In genomic region chr18:2994603-2995432, GRCh38 we compare ENCODE assay signal across 9 cellular contexts. TPM values are rescaled to one million over a fixed set of nuclear protein-coding genes. Genes with fewer than 3 reads are reported as not detected.
A peak's percentile ranks its signal among the peaks of the same experiment; 100 is the strongest.
DNase-seq lines count a peak whose midpoint lies in the region; ATAC-seq, FAIRE-seq and TF ChIP-seq lines count a peak whose summit lies in the region.
"Had no signal": no experiment of that assay in that cellular context is flagged by ENCODE, and none has a peak within 500 bp of the region (broad histone marks: within the 10 kb centered on the region; RNA-seq: fewer than 3 reads in every experiment).

No MANE protein-coding gene starts in this region.

- H3K36me3 ChIP-seq in esophagus squamous epithelium (no peaks in the 10 kb centered on the region), small intestine (ENCODE audit: control insufficient read depth in 2 of 2, insufficient read depth in 2 of 2, low read length in 2 of 2) (no peaks in the 10 kb centered on the region)

- TF ChIP-seq CTCF in A549 (IDR thresholded peaks at IDR 0.05) = 0 out of 3 replicates have a peak, but pooled peaks have one; percentile 7
- peak in 4 of 6 experiments; percentile 19 to 52 (median 28) for TF ChIP-seq CTCF in esophagus squamous epithelium (IDR thresholded peaks at IDR 0.05)
- no peak for TF ChIP-seq CTCF in RWPE1 (conservative IDR thresholded peaks at IDR 0.05; ENCODE audit: low read depth)

- H3K4me3 ChIP-seq in A549 (no peak overlapping the region), esophagus squamous epithelium (no peak overlapping the region), small intestine (ENCODE audit: low read depth in 1 of 2, low read length in 2 of 2) (no peak overlapping the region)

- intact Hi-C loops in activated CD4-positive, alpha-beta T cell treated with anti-CD3 and anti-CD28 coated beads, Interleukin-2, amount 10 ng/mL, durations not matched to agents 24 days and 14 days (cut with micrococcal nuclease) = loop anchor here (1.0 to 2.0 kb wide), 6 partner anchors 18 to 252 kb away; partner anchors contain the start of genes LPIN2 and MYL12A
- intact Hi-C loops in esophagus squamous epithelium (cut with DNase I) = no loop called here

- H3K9me3 ChIP-seq in A549 (no peaks in the 10 kb centered on the region), esophagus squamous epithelium (no peaks in the 10 kb centered on the region), small intestine (ENCODE audit: control insufficient read depth, low read depth) (no peaks in the 10 kb centered on the region)

- no peak overlapping the region for H3K4me2 ChIP-seq in A549

- peaks cover 4% of the 10 kb centered on the region for H3K9me3 Mint-ChIP-seq in activated CD4-positive, alpha-beta T cell treated with anti-CD3 and anti-CD28 coated beads, Interleukin-2, amount 10 ng/mL, durations not matched to agents 24 days and 14 days

- FAIRE-seq in A549 (lab: Jason Lieb, UNC) (no peak), small intestine (lab: Jason Lieb, UNC) (no peak)
- FAIRE-seq: G401.6 had no signal

- peak; percentile 70 to 76; a peak in 5 of 6 replicates for ATAC-seq in A549
- peak; percentile 81 for ATAC-seq in GM19372 (IDR thresholded peaks at IDR 0.05; ENCODE audit: low read depth, unreplicated experiment)
- ATAC-seq in HG03460 (IDR thresholded peaks at IDR 0.05; ENCODE audit: unreplicated experiment) = peak; percentile 76

- H3K27me3 ChIP-seq in esophagus squamous epithelium (no peaks in the 10 kb centered on the region), small intestine (ENCODE audit: control insufficient read depth in 2 of 2, insufficient read depth in 2 of 2, low read length in 2 of 2) (no peaks in the 10 kb centered on the region)

- peaks cover 41% of the 10 kb centered on the region for H3K36me3 Mint-ChIP-seq in activated CD4-positive, alpha-beta T cell treated with anti-CD3 and anti-CD28 coated beads, Interleukin-2, amount 10 ng/mL, durations not matched to agents 24 days and 14 days (ENCODE audit: low read depth)

- no peak for TF ChIP-seq EP300 in A549 (IDR thresholded peaks at IDR 0.05)

- 83% methylated on average over 1 of the region's 6 CpGs for WGBS in A549 (ENCODE audit: missing lambda C conversion rate)
- WGBS in esophagus squamous epithelium, 2 donors = 53 to 71% methylated on average over 1 to 4 of the region's 6 CpGs
- WGBS in small intestine, 3 donors = 63 to 72% (median 64%) methylated on average over 6 of the region's 6 CpGs

- no peak for DNase-seq in A549 (ENCODE audit: low read depth in 1 of 2, low spot score in 1 of 2)
- DNase-seq in activated CD4-positive, alpha-beta T cell treated with anti-CD3 and anti-CD28 coated beads, Interleukin-2, amount 10 ng/mL, durations not matched to agents 24 days and 14 days = peak; percentile 92
- DNase-seq in esophagus squamous epithelium (lab: John Stamatoyannopoulos, UW) = peak; percentile 4
- DNase-seq in stimulated activated CD4-positive, alpha-beta T cell treated with anti-CD3 and anti-CD28 coated beads, TNF-alpha, amount 100 ng/mL, for 1 hour (ENCODE audit: low read depth in 3 of 3, low spot score in 1 of 3) = peak; percentile 31 to 60 (median 49)
- DNase-seq in RWPE1 (ENCODE audit: low spot score) = no peak
- no peak for DNase-seq in small intestine

- peak overlapping the region; percentile 75 for H3K4me3 Mint-ChIP-seq in activated CD4-positive, alpha-beta T cell treated with anti-CD3 and anti-CD28 coated beads, Interleukin-2, amount 10 ng/mL, durations not matched to agents 24 days and 14 days

- POLR2A ChIA-PET in A549 (lab: Yijun Ruan, JAX) (no interaction called here), RWPE1 (lab: Yijun Ruan, JAX; ENCODE audit: low non-redundant PET) (no interaction called here)

- peak overlapping the region in 1 of 2 experiments; percentile 30; a peak in 1 of 6 replicates for H3K27ac ChIP-seq in A549
- peak overlapping the region in 2 of 4 donors; percentile 13 to 41 for H3K27ac ChIP-seq in esophagus squamous epithelium
- no peak overlapping the region for H3K27ac ChIP-seq in RWPE1
- H3K27ac ChIP-seq in small intestine (ENCODE audit: low read depth in 1 of 2, low read length in 1 of 2) = peak overlapping the region in 1 of 2 donors; percentile 37

- peaks cover 19% of the 10 kb centered on the region; the same call in 2 of the 3 replicates for H3K4me1 ChIP-seq in A549
- peaks cover 13 to 38% (median 15%) of the 10 kb centered on the region in 3 donors for H3K4me1 ChIP-seq in esophagus squamous epithelium
- no peaks in the 10 kb centered on the region for H3K4me1 ChIP-seq in small intestine (ENCODE audit: control insufficient read depth in 2 of 2, insufficient read depth in 1 of 2, low read depth in 1 of 2, low read length in 1 of 2)

- no peaks in the 10 kb centered on the region for H3K27me3 Mint-ChIP-seq in activated CD4-positive, alpha-beta T cell treated with anti-CD3 and anti-CD28 coated beads, Interleukin-2, amount 10 ng/mL, durations not matched to agents 24 days and 14 days

- peak overlapping the region; percentile 93 for H3K27ac Mint-ChIP-seq in activated CD4-positive, alpha-beta T cell treated with anti-CD3 and anti-CD28 coated beads, Interleukin-2, amount 10 ng/mL, durations not matched to agents 24 days and 14 days

- TF ChIP-seq POLR2A in A549 (IDR thresholded peaks at IDR 0.05; ENCODE audit: low read length) (no peak), esophagus squamous epithelium (IDR thresholded peaks at IDR 0.05) (no peak)

- CTCF ChIA-PET in A549 (lab: Yijun Ruan, JAX) = interaction anchor here (0.7 to 1.6 kb wide), 6 partner anchors 8 to 135 kb away, joined by 3 to 7 read pairs (median 4); no protein-coding TSS in a partner anchor
- CTCF ChIA-PET in RWPE1 (lab: Yijun Ruan, JAX) = interaction anchor here (0.6 to 1.6 kb wide), 7 partner anchors 13 to 1506 kb away, joined by 3 to 6 read pairs (median 4); no protein-coding TSS in a partner anchor

- 0 out of 5 replicates have a peak, but pooled peaks of 1 of the 2 experiments have one; percentile 10 for TF ChIP-seq RAD21 in A549 (conservative IDR thresholded peaks at IDR 0.05 in 1 of 2, IDR thresholded peaks at IDR 0.05 in 1 of 2)

- H3K4me1 Mint-ChIP-seq in activated CD4-positive, alpha-beta T cell treated with anti-CD3 and anti-CD28 coated beads, Interleukin-2, amount 10 ng/mL, durations not matched to agents 24 days and 14 days = peaks cover 76% of the 10 kb centered on the region

TF ChIP-seq in A549, 52 proteins besides CTCF, POLR2A, EP300 and RAD21 (continues in another document):
- no peak for TF ChIP-seq ZC3H11A (IDR thresholded peaks at IDR 0.05)
- TF ChIP-seq NFE2L2 (conservative IDR thresholded peaks at IDR 0.05; ENCODE audit: low read length) = no peak
- no peak for TF ChIP-seq HOXA7 (CRISPR knock-in tag; IDR thresholded peaks at IDR 0.05)
- no peak for TF ChIP-seq SREBF2 (IDR thresholded peaks at IDR 0.05)
- no peak for TF ChIP-seq BHLHE40 (IDR thresholded peaks at IDR 0.05; ENCODE audit: low read depth, low read length)
- TF ChIP-seq TP53 (CRISPR knock-in tag; IDR thresholded peaks at IDR 0.05) = no peak
- no peak for TF ChIP-seq ZNF302 (CRISPR knock-in tag; IDR thresholded peaks at IDR 0.05)
- TF ChIP-seq KDM1A (IDR thresholded peaks at IDR 0.05; ENCODE audit: low read depth) = no peak
- no peak for TF ChIP-seq NPAS2 (CRISPR knock-in tag; IDR thresholded peaks at IDR 0.05; ENCODE audit: borderline replicate concordance)
- no peak for TF ChIP-seq E2F6 (IDR thresholded peaks at IDR 0.05; ENCODE audit: borderline replicate concordance, low read depth)
- no peak for TF ChIP-seq HMGXB4 (CRISPR knock-in tag; IDR thresholded peaks at IDR 0.05; ENCODE audit: borderline replicate concordance)
- no peak for TF ChIP-seq TFCP2L1 (CRISPR knock-in tag; IDR thresholded peaks at IDR 0.05)
- no peak for TF ChIP-seq ZFP36 (IDR thresholded peaks at IDR 0.05; ENCODE audit: borderline replicate concordance, partially characterized antibody)
- TF ChIP-seq HDAC2 (IDR thresholded peaks at IDR 0.05) = no peak
- TF ChIP-seq HEYL (CRISPR knock-in tag; IDR thresholded peaks at IDR 0.05) = no peak
- no peak for TF ChIP-seq HOXB13 (CRISPR knock-in tag; IDR thresholded peaks at IDR 0.05; ENCODE audit: low read depth)
- no peak for TF ChIP-seq CHD2 (IDR thresholded peaks at IDR 0.05; ENCODE audit: low read length, partially characterized antibody)

RNA-seq across cellular contexts. Expression of gene LPIN2, which starts 18.1 kb away (rescaled TPM):
- 21.1 and 23.7 TPM in 2 replicates for polyA plus RNA-seq in A549 (2011; rRNA removed)
- polyA plus RNA-seq in A549 (2012; cell fraction: cytosol; rRNA removed) = 6.9 and 8.5 TPM in 2 replicates
- 9.9 and 13.4 TPM in 2 replicates for polyA plus RNA-seq in A549 (2012; cell fraction: nucleus; rRNA removed)
- 12.5 to 14.0 TPM (median 12.9 TPM) in 3 replicates for polyA plus RNA-seq in A549 (2017; fragmentation: RNase III; extraction: RNeasy Plus Mini Kit Qiagen cat#74134 plus additional on column Dnase treatment)
- 17.9 and 18.8 TPM in 2 replicates for polyA minus RNA-seq in A549 (2011; rRNA and poly(A)+ RNA removed)
- 111 and 118 TPM in 2 replicates for total RNA-seq in activated CD4-positive, alpha-beta T cell treated with anti-CD3 and anti-CD28 coated beads, Interleukin-2, amount 10 ng/mL, durations not matched to agents 24 days and 14 days
- total RNA-seq in esophagus squamous epithelium = 10 to 100 TPM in 2 of 4 donors, 1 to 10 TPM in 2; 7.2 to 17.9 (median 12.6) TPM
- 10 to 100 TPM; 20.0 to 91.5 (median 63.0) TPM for polyA plus RNA-seq in small intestine

Comparison
In these comparisons a context has a peak if more than half of its experiments do, and no peak if none do; other contexts are left out.
1. DNase-seq: peak in activated CD4-positive, alpha-beta T cell treated with anti-CD3 and anti-CD28 coated beads, Interleukin-2, amount 10 ng/mL, durations not matched to agents 24 days and 14 days (single experiment), esophagus squamous epithelium (single experiment) and stimulated activated CD4-positive, alpha-beta T cell treated with anti-CD3 and anti-CD28 coated beads, TNF-alpha, amount 100 ng/mL, for 1 hour (3 of 3); none in A549 (0 of 2), RWPE1 (single experiment) and small intestine (single experiment).
2. Peak in every context shown above with its lines, with median percentiles within 50 percentile points of each other: ATAC-seq.